8 cellular contexts compared by ENCODE assay signal in the genomic region with DNA sequence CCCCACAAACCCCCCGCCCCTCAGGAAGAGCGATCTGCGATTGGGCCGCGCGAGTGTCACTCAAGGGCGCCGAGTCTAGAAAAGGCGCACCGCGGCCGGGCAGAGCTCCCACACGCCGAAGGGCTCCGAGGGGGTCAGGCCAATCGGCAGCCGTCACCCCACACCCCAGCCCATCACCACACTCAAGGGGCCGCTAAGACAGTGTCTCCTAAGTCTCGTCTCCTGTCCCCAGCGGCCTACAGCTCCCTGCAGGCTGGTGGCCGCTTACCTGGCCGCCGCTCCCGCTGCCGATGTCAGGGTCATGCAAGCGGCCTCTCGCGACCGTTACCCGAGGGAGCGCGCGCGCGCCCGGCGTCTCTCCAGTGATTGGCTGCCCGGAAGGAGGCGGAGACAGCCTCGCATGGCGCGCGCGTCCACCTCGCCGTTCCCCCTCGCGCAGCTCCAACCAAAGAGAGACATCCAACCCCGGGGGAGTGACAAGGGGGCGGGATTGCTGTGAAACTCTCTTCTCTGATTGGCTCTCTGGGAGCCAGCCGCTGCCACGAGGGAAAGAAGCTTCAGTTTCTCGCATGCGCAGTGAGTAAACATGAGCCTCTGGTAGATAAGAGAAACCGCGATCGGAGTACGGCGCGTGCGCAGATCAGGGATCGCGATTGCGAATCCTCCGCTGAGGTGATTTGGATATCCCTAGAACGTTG. TPM values are rescaled to one million over a fixed set of nuclear protein-coding genes. Genes with fewer than 3 reads are reported as not detected.
DNase-seq lines count a peak whose midpoint lies in the region; ATAC-seq, FAIRE-seq and TF ChIP-seq lines count a peak whose summit lies in the region.

A gene with protein sequence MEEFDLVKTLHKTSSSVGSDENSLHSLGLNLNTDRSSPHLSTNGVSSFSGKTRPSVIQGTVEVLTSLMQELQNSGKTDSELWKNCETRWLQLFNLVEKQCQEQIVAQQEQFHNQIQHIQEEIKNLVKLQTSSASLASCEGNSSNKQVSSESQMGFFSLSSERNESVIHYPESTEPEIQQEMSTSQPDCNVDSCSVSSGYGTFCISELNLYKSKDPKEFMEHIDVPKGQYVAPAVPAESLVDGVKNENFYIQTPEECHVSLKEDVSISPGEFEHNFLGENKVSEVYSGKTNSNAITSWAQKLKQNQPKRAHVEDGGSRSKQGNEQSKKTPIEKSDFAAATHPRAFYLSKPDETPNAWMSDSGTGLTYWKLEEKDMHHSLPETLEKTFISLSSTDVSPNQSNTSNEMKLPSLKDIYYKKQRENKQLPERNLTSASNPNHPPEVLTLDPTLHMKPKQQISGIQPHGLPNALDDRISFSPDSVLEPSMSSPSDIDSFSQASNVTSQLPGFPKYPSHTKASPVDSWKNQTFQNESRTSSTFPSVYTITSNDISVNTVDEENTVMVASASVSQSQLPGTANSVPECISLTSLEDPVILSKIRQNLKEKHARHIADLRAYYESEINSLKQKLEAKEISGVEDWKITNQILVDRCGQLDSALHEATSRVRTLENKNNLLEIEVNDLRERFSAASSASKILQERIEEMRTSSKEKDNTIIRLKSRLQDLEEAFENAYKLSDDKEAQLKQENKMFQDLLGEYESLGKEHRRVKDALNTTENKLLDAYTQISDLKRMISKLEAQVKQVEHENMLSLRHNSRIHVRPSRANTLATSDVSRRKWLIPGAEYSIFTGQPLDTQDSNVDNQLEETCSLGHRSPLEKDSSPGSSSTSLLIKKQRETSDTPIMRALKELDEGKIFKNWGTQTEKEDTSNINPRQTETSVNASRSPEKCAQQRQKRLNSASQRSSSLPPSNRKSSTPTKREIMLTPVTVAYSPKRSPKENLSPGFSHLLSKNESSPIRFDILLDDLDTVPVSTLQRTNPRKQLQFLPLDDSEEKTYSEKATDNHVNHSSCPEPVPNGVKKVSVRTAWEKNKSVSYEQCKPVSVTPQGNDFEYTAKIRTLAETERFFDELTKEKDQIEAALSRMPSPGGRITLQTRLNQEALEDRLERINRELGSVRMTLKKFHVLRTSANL (minus strand): TSS at position 335 of the 698 bp plus-strand sequence. CDS start 2,777 bp downstream, outside the sequence.
A gene (plus strand): TSS at position 630 of the 698 bp plus-strand sequence. CDS start 20,239 bp downstream, outside the sequence.

- H3K4me3 ChIP-seq in WERI-Rb-1 (ENCODE audit: low read depth, low read length): peak within 1 kb of the TSS; percentile 77
- peak within 1 kb of the TSS; percentile 77 to 93 (median 89) for H3K4me3 ChIP-seq in mammary epithelial cell (replicated peaks in 1 of 3; ENCODE audit: insufficient read depth in 1 of 3, low read depth in 2 of 3, low read length in 3 of 3)
- H3K4me3 ChIP-seq in small intestine (ENCODE audit: low read depth in 1 of 2, low read length in 2 of 2): peak within 1 kb of the TSS; percentile 77 to 87

- peaks cover 63% of the 10 kb centered on the region for H3K79me2 ChIP-seq in mammary epithelial cell (ENCODE audit: insufficient read depth, low read length)

- dilution Hi-C loops in mammary epithelial cell (cut with HindIII; ENCODE audit: low sequenced_read_pairs): loop anchor here (5.0 to 25.0 kb wide), 3 partner anchors 36 to 396 kb away; a partner anchor contains a TSS

- H4K20me1 ChIP-seq in mammary epithelial cell (ENCODE audit: insufficient read depth, low read length): no peaks in the 10 kb centered on the region

- under 1% methylated on average over 20 of the region's 66 CpGs for WGBS in mammary epithelial cell (ENCODE audit: low coverage, missing lambda C conversion rate)
- 0% methylated on average over 43 to 66 of the region's 66 CpGs for WGBS in small intestine, 3 donors

- DNase-seq in ACHN (peak; percentile 100), NCI-H2227 (lab: John Stamatoyannopoulos, UW; ENCODE audit: unreplicated experiment) (peak; percentile 100), WERI-Rb-1 (peak; percentile 99), mammary epithelial cell (peak; percentile 100), iPS-NIHi11 (ENCODE audit: low spot score) (peak; percentile 96), small intestine (peak; percentile 100)

- intact Hi-C loops in mammary epithelial cell (cut with micrococcal nuclease): loop anchor here (1.0 kb wide), 1 partner anchor 190 kb away; no protein-coding TSS in a partner anchor

- H2AFZ ChIP-seq in mammary epithelial cell (ENCODE audit: low read depth, low read length): peak within 1 kb of the TSS; percentile 96

- peak within 1 kb of the TSS; percentile 80 for H3K4me2 ChIP-seq in mammary epithelial cell (ENCODE audit: insufficient read depth, low read depth, low read length)

- peak within 1 kb of the TSS; percentile 86 for H3K9ac ChIP-seq in mammary epithelial cell (ENCODE audit: insufficient read depth, low read length)

- ATAC-seq in GM18873 (IDR thresholded peaks at IDR 0.05; ENCODE audit: low FRiP score, unreplicated experiment) (peak; percentile 81), HG03139 (IDR thresholded peaks at IDR 0.05; ENCODE audit: unreplicated experiment) (peak; percentile 82)

- H3K9me3 ChIP-seq in WERI-Rb-1 (ENCODE audit: severe bottlenecking) (no peaks in the 10 kb centered on the region), mammary epithelial cell (replicated peaks; ENCODE audit: insufficient read depth, low read length) (no peaks in the 10 kb centered on the region), small intestine (ENCODE audit: control insufficient read depth, low read depth) (no peaks in the 10 kb centered on the region)

- H3K4me1 ChIP-seq in mammary epithelial cell (ENCODE audit: insufficient read depth, low read length) (peaks cover 12% of the 10 kb centered on the region), small intestine (ENCODE audit: control insufficient read depth in 2 of 2, insufficient read depth in 1 of 2, low read depth in 1 of 2, low read length in 1 of 2) (peaks cover 3 to 5% of the 10 kb centered on the region in 2 donors)

- CTCF ChIA-PET in mammary epithelial cell (lab: Charles Lee; ENCODE audit: low non-redundant PET): interaction anchor here (0.6 to 1.9 kb wide), 5 partner anchors 18 to 190 kb away, joined by 3 to 4 read pairs (median 3); no protein-coding TSS in a partner anchor

- in situ Hi-C loops in ACHN (cut with HindIII; ENCODE audit: low pct_ligation_motif_present, low pct_unique_long_range_greater_than_20kb, low sequenced_read_pairs) (loop anchor here (25.0 kb wide), 1 partner anchor 196 kb away; no protein-coding TSS in a partner anchor), mammary epithelial cell (cut with MboI; ENCODE audit: low sequenced_read_pairs in 2 of 2) (loop anchor here (5.0 to 25.0 kb wide), 4 partner anchors 188 to 346 kb away; a partner anchor contains a TSS)

- TF ChIP-seq CTCF in WERI-Rb-1 (IDR thresholded peaks at IDR 0.05; ENCODE audit: low read depth, low read length): no peak
- TF ChIP-seq CTCF in mammary epithelial cell (conservative IDR thresholded peaks at IDR 0.05 in 1 of 2, IDR thresholded peaks at IDR 0.05 in 1 of 2; ENCODE audit: extremely low read depth in 1 of 2, insufficient read depth in 1 of 2, low read depth in 1 of 2, low read length in 2 of 2): no peak

- FAIRE-seq in small intestine (lab: Jason Lieb, UNC): no peak

- H3K27me3 ChIP-seq in WERI-Rb-1 (ENCODE audit: insufficient read depth, low read depth, severe bottlenecking) (no peaks in the 10 kb centered on the region), mammary epithelial cell (ENCODE audit: insufficient read depth, low read length) (no peaks in the 10 kb centered on the region), small intestine (ENCODE audit: control insufficient read depth in 2 of 2, insufficient read depth in 2 of 2, low read length in 2 of 2) (no peaks in the 10 kb centered on the region)

- BruUV-seq in mammary epithelial cell (replicated peaks; lab: Mats Ljungman, UMichigan): no TSS peak

- H3K36me3 ChIP-seq in WERI-Rb-1 (peaks cover 33% of the 10 kb centered on the region), mammary epithelial cell (ENCODE audit: insufficient read depth, low read length) (peaks cover 5% of the 10 kb centered on the region), small intestine (ENCODE audit: control insufficient read depth in 2 of 2, insufficient read depth in 2 of 2, low read length in 2 of 2) (no peaks in the 10 kb centered on the region)

- H3K27ac ChIP-seq in WERI-Rb-1 (peak within 1 kb of the TSS; percentile 91), mammary epithelial cell (ENCODE audit: insufficient read depth, low read depth, low read length) (peak within 1 kb of the TSS; percentile 72), small intestine (ENCODE audit: low read depth in 1 of 2, low read length in 1 of 2) (peak within 1 kb of the TSS; percentile 88 to 94)

RNA-seq across cellular contexts. Expression of the first gene that starts in this region (rescaled TPM):
- total RNA-seq in mammary epithelial cell: 10 to 100 TPM; 23.2 to 30.2 TPM
- 6.5 TPM for polyA plus RNA-seq in mammary epithelial cell
- polyA minus RNA-seq in mammary epithelial cell: 35.0 TPM
- polyA plus RNA-seq in small intestine: 1 to 10 TPM; 1.6 to 7.7 (median 2.7) TPM

RNA-seq across cellular contexts. Expression of the second gene that starts in this region (rescaled TPM):
- total RNA-seq in mammary epithelial cell: 10 to 100 TPM; 11.5 to 20.5 TPM
- polyA plus RNA-seq in mammary epithelial cell (16.0 TPM), small intestine (10 to 100 TPM; 11.1 to 12.5 (median 12.2) TPM)
- polyA minus RNA-seq in mammary epithelial cell: 7.3 TPM

Comparison
In these comparisons a context has a peak if more than half of its experiments do, and no peak if none do; other contexts are left out.
1. Peak in every context shown above with its lines: DNase-seq, ATAC-seq, H3K4me3 ChIP-seq and H3K27ac ChIP-seq.